10 cellular contexts compared by ENCODE assay signal in the genomic region with DNA sequence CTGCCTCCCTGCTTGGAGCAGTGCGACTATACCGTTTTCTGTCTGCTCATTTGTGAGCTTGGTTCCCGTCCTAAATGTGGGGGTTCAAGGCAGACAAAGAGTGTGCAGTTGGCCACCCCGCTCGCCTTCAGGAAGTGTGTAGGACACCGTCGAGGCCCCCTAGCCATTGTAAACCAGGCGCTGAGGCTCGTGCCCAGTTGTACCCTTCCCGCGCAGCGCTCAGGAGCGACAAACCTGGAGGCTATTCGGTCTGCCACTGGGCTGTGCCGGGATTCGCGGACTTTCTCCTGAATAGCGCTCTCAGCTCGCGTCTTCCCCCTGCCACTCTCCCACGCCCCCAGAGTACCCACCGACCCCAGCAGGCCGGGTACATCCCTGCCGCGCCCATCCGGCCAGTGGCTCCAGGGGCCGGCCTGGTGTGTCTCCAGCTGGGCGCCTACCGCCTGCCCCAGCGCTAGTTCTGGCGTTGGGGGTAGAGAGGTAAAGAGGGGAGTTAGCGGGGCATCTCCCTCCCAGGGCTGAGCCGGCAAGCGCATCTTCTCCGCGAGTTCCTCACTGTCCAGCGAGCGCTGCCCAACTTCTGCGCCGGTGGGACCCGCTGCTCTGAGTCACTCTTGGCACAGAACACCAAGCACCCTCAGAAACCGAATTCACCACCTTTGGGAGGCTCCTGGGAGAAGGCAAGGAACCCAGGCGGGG. TPM values are rescaled to one million over a fixed set of nuclear protein-coding genes. Genes with fewer than 3 reads are reported as not detected.
DNase-seq lines count a peak whose midpoint lies in the region; ATAC-seq, FAIRE-seq and TF ChIP-seq lines count a peak whose summit lies in the region.
"Had no signal": no experiment of that assay in that cellular context is flagged by ENCODE, and none has a peak within 500 bp of the region (broad histone marks: within the 10 kb centered on the region; RNA-seq: fewer than 3 reads in every experiment).

No MANE protein-coding gene starts in this region.

- H3K9me3 Mint-ChIP-seq in CD14-positive monocyte: peaks cover 0 to 27% (median 14%) of the 10 kb centered on the region in 7 donors
- no peaks in the 10 kb centered on the region for H3K9me3 Mint-ChIP-seq in glutamatergic neuron (ENCODE audit: unreplicated experiment)

- ATAC-seq in pancreas: peak in 1 of 4 donors; percentile 6
- ATAC-seq in HG03039 (IDR thresholded peaks at IDR 0.05; ENCODE audit: unreplicated experiment): no peak
- no peak for ATAC-seq in GM21423 (IDR thresholded peaks at IDR 0.05; ENCODE audit: unreplicated experiment)

- no peak overlapping the region for H3K4me3 ChIP-seq in MG63
- peak overlapping the region in 2 of 4 donors; percentile 46 to 52 for H3K4me3 ChIP-seq in pancreas

- H3K27me3 ChIP-seq in MG63: peaks cover 21% of the 10 kb centered on the region
- H3K27me3 ChIP-seq in pancreas: peaks cover 0 to 7% (median 0%) of the 10 kb centered on the region in 4 donors

- peaks cover 25 to 46% (median 35%) of the 10 kb centered on the region in 3 donors for H3K27me3 Mint-ChIP-seq in CD14-positive monocyte (ENCODE audit: low read depth in 3 of 3)
- peaks cover 8% of the 10 kb centered on the region for H3K27me3 Mint-ChIP-seq in glutamatergic neuron (ENCODE audit: unreplicated experiment)

- peaks cover 2 to 3% of the 10 kb centered on the region in 2 donors for H3K36me3 Mint-ChIP-seq in CD14-positive monocyte
- H3K36me3 Mint-ChIP-seq in glutamatergic neuron (ENCODE audit: unreplicated experiment): no peaks in the 10 kb centered on the region

- H3K27ac ChIP-seq in pancreas: no peak overlapping the region

- intact Hi-C loops in CD14-positive monocyte (cut with micrococcal nuclease) (no loop called here), pancreas (cut with DNase I) (no loop called here)

- peak; percentile 53 for DNase-seq in CD14-positive monocyte (ENCODE audit: low spot score)
- DNase-seq in MG63: peak; percentile 24
- peak; percentile 14 for DNase-seq in glutamatergic neuron
- peak in 5 of 6 donors; percentile 14 to 64 (median 33) for DNase-seq in pancreas
- no peak for DNase-seq in MV-4-11 (lab: John Stamatoyannopoulos, UW)
- no peak for DNase-seq in NCI-H774 (lab: John Stamatoyannopoulos, UW)
- DNase-seq: NCI-H2081 treated with DMSO at 0.1 percent for 48 hours had no signal

- FAIRE-seq in pancreas (lab: Jason Lieb, UNC): no peak
- FAIRE-seq: G401.6 had no signal

- peak overlapping the region in 3 of 7 donors; percentile 77 to 91 (median 80) for H3K27ac Mint-ChIP-seq in CD14-positive monocyte
- no peak overlapping the region for H3K27ac Mint-ChIP-seq in glutamatergic neuron (ENCODE audit: unreplicated experiment)

- H3K4me1 Mint-ChIP-seq in CD14-positive monocyte (peaks cover 37% of the 10 kb centered on the region), glutamatergic neuron (ENCODE audit: low read depth, unreplicated experiment) (peaks cover 3% of the 10 kb centered on the region)

- peak overlapping the region; percentile 95 to 98 for H3K4me3 Mint-ChIP-seq in CD14-positive monocyte
- H3K4me3 Mint-ChIP-seq in glutamatergic neuron (ENCODE audit: unreplicated experiment): no peak overlapping the region

- H3K4me1 ChIP-seq in pancreas: no peaks in the 10 kb centered on the region

- H3K9me3 ChIP-seq in MG63: no peaks in the 10 kb centered on the region
- no peaks in the 10 kb centered on the region for H3K9me3 ChIP-seq in pancreas

- H3K36me3 ChIP-seq in MG63 (no peaks in the 10 kb centered on the region), pancreas (no peaks in the 10 kb centered on the region)

- TF ChIP-seq CTCF in CD14-positive monocyte (IDR thresholded peaks at IDR 0.05): no peak
- TF ChIP-seq CTCF in glutamatergic neuron (IDR thresholded peaks at IDR 0.05; ENCODE audit: partially characterized antibody, unreplicated experiment): no peak
- TF ChIP-seq CTCF in pancreas (IDR thresholded peaks at IDR 0.05): no peak

- 4 to 36% methylated on average over 43 of the region's 43 CpGs for whole genome bisulfite sequencing in pancreas, 2 donors

RNA-seq across cellular contexts. Expression of gene LONRF3, which starts 0.9 kb away (rescaled TPM):
- polyA plus RNA-seq in CD14-positive monocyte (1 to 10 TPM; 1.2 to 1.6 TPM), pancreas (1 to 10 TPM; 1.4 to 2.0 TPM)
- not detected in 2 replicates for total RNA-seq in MG63 (2014; rRNA removed; shearing (Covaris generic); ENCODE audit: low replicate concordance)
- total RNA-seq in glutamatergic neuron (ENCODE audit: unreplicated experiment) (0.29 TPM), pancreas (1 to 10 TPM; 3.5 to 7.1 (median 4.0) TPM)

Comparison
In these comparisons a context has a peak if more than half of its experiments do, and no peak if none do; other contexts are left out.
1. DNase-seq: peak in CD14-positive monocyte (single experiment), MG63 (single experiment), glutamatergic neuron (single experiment) and pancreas (5 of 6); none in MV-4-11 (single experiment) and NCI-H774 (single experiment).